Comparison of ENCODE assay signal across 8 cellular contexts in genomic region chr6:30481965-30482644, GRCh38. TPM values are rescaled to one million over a fixed set of nuclear protein-coding genes. Genes with fewer than 3 reads are reported as not detected.
DNase-seq lines count a peak whose midpoint lies in the region; ATAC-seq and TF ChIP-seq lines count a peak whose summit lies in the region.
"Not testable (repeated sequence)": the region's sequence is repeated elsewhere in the genome, so short reads cannot be mapped to it uniquely, and the experiment has no call there.

No MANE protein-coding gene starts in this region.

- POLR2A ChIA-PET in Caco-2 (lab: Charles Lee) = interaction anchor here (1.0 kb wide), 1 partner anchor 89 kb away, joined by 3 read pairs; the partner anchor contains the start of gene ABCF1

- H3K36me3 ChIP-seq in Caco-2 (ENCODE audit: control insufficient read depth, insufficient read depth, low read length); mucosa of descending colon (ENCODE audit: low read depth): not testable (repeated sequence)

- CTCF ChIA-PET in Caco-2 (lab: Charles Lee) = interaction anchor here (0.6 to 1.9 kb wide), 20 partner anchors 15 to 347 kb away, joined by 3 to 60 read pairs (median 5); partner anchors contain the start of genes ABCF1, GNL1 and PRR3

- not testable (repeated sequence) for H3K27ac Mint-ChIP-seq in Caco-2 (ENCODE audit: unreplicated experiment)

- ATAC-seq in mucosa of descending colon = peak; percentile 93

- H3K27me3 ChIP-seq in Caco-2 (replicated peaks; ENCODE audit: control insufficient read depth, insufficient read depth, low read length) = not testable (repeated sequence)

- peaks cover 11% of the 10 kb centered on the region for H3K4me1 Mint-ChIP-seq in Caco-2 (ENCODE audit: low read depth, unreplicated experiment)

- peak; percentile 85 to 87 for DNase-seq in Caco-2
- peak; percentile 53 for DNase-seq in HCEC 1CT
- DNase-seq in NCI-H1436 (lab: John Stamatoyannopoulos, UW) = peak; percentile 8
- peak; percentile 77 for DNase-seq in SKM-1 treated with dmso at 0.1 percent for 144 hours (lab: John Stamatoyannopoulos, UW; ENCODE audit: unreplicated experiment)
- peak; percentile 72 for DNase-seq in activated effector memory CD4-positive, alpha-beta T cell treated with Interleukin-2 at 50 U/mL for 16 hours
- DNase-seq in fibroblast of gingiva (ENCODE audit: low read depth) = peak; percentile 43
- peak; percentile 80 to 89 (median 87) for DNase-seq in mucosa of descending colon
- peak; percentile 58 for DNase-seq in stimulated activated CD8-positive, alpha-beta memory T cell treated with anti-CD3 and anti-CD28 coated beads, Interleukin-15, amount 100 ng/mL, for 24 hours (ENCODE audit: low read depth)

- H3K9me3 Mint-ChIP-seq in Caco-2 (ENCODE audit: unreplicated experiment) = not testable (repeated sequence)

- BruUV-seq in Caco-2 (replicated peaks; lab: Mats Ljungman, UMichigan) = not testable (repeated sequence)

- TF ChIP-seq CTCF in Caco-2 (IDR thresholded peaks at IDR 0.05; ENCODE audit: insufficient read depth in 1 of 2, low read depth in 1 of 2, low read length in 1 of 2, severe bottlenecking in 1 of 2, unreplicated experiment in 1 of 2) (peak; percentile 79 to 90), mucosa of descending colon (IDR thresholded peaks at IDR 0.05) (peak; percentile 61)

- H3K9me3 ChIP-seq in Caco-2, mucosa of descending colon: not testable (repeated sequence)

- intact Hi-C loops in Caco-2 (cut with micrococcal nuclease; ENCODE audit: unreplicated experiment) = loop anchor here (1.0 to 5.0 kb wide), 4 partner anchors 62 to 605 kb away; partner anchors contain the start of gene DHX16
- intact Hi-C loops in mucosa of descending colon (cut with DNase I, micrococcal nuclease) = loop anchor here (5.0 kb wide), 3 partner anchors 60 to 115 kb away; no protein-coding TSS in a partner anchor

- peak overlapping the region; percentile 21 for H3K4me3 ChIP-seq in Caco-2 (ENCODE audit: low read depth, low read length)
- H3K4me3 ChIP-seq in mucosa of descending colon = not testable (repeated sequence)

- H3K4me1 ChIP-seq in Caco-2 = peaks cover 16% of the 10 kb centered on the region
- H3K4me1 ChIP-seq in mucosa of descending colon (ENCODE audit: low read depth) = not testable (repeated sequence)

- H3K4me3 Mint-ChIP-seq in Caco-2 (ENCODE audit: unreplicated experiment) = peak overlapping the region; percentile 13

- peaks cover 27% of the 10 kb centered on the region for H3K27me3 Mint-ChIP-seq in Caco-2 (ENCODE audit: insufficient read depth, unreplicated experiment)

- H3K36me3 Mint-ChIP-seq in Caco-2 (ENCODE audit: insufficient read depth, unreplicated experiment) = not testable (repeated sequence)

RNA-seq across cellular contexts. Expression of gene HLA-E, which starts 7.2 kb away (rescaled TPM):
- total RNA-seq in Caco-2 (2022) (47.0 and 49.6 TPM in 2 replicates), mucosa of descending colon (100 to 1,000 TPM; 316 to 631 (median 383) TPM)

Comparison
In these comparisons a context has a peak if more than half of its experiments do, and no peak if none do; other contexts are left out.
1. DNase-seq: peak in every context shown above with its lines; median percentile 87 in mucosa of descending colon; 86 in Caco-2; 77 in SKM-1 treated with dmso at 0.1 percent for 144 hours; 72 in activated effector memory CD4-positive, alpha-beta T cell treated with Interleukin-2 at 50 U/mL for 16 hours; 58 in stimulated activated CD8-positive, alpha-beta memory T cell treated with anti-CD3 and anti-CD28 coated beads, Interleukin-15, amount 100 ng/mL, for 24 hours; 53 in HCEC 1CT; 43 in fibroblast of gingiva; 8 in NCI-H1436.